19 cellular contexts compared by ENCODE assay signal in genomic region chr3:120481056-120481455, GRCh38.
"Had no signal": no experiment of that assay in that cellular context is flagged by ENCODE, and none has a peak within 500 bp of the region (broad histone marks: within the 10 kb centered on the region; RNA-seq: fewer than 3 reads in every experiment).

No MANE protein-coding gene starts in this region.

- ATAC-seq: esophagus mucosa; heart left ventricle; left colon; left ventricle myocardium superior; right lobe of liver; stimulated activated memory B cell treated with anti-CD40 and anti-IgM and Interleukin-4, amounts not matched to agents 10 μg/mL and 1 μg/mL and 100 μg/mL, for 72 hours had no signal

- DNase-seq: effector memory CD4-positive, alpha-beta T cell; heart left ventricle; hippocampal formation; left colon; left ventricle myocardium superior; mesenchymal stem cell; midbrain; naive B cell; occipital lobe; right lobe of liver; spleen; stimulated activated CD4-positive, alpha-beta T cell treated with anti-CD3 and anti-CD28 coated beads, Interleukin-15, amount 100 ng/mL, for 24 hours; stimulated activated CD4-positive, alpha-beta T cell treated with anti-CD3 and anti-CD28 coated beads, Interleukin-1b, Interleukin-23, amount 100 ng/mL, for 48 hours; stimulated activated CD4-positive, alpha-beta T cell treated with anti-CD3 and anti-CD28 coated beads, Interleukin-4, amount 100 ng/mL, for 24 hours; tibial artery; upper lobe of left lung; uterus had no signal
